Comparison of ENCODE assay signal across 20 cellular contexts in genomic region chr18:78240091-78240490, GRCh38.
"Had no signal": no experiment of that assay in that cellular context is flagged by ENCODE, and none has a peak within 500 bp of the region (broad histone marks: within the 10 kb centered on the region; RNA-seq: fewer than 3 reads in every experiment).

No MANE protein-coding gene starts in this region.

- H3K4me3 Mint-ChIP-seq: memory B cell; naive thymus-derived CD8-positive, alpha-beta T cell; nephron progenitor cell; stimulated activated effector memory CD8-positive, alpha-beta T cell treated with anti-CD3 and anti-CD28 coated beads, Interleukin-12 subunit alpha, Interleukin-12 subunit beta, amount 100 ng/mL, for 72 hours; stimulated activated naive CD8-positive, alpha-beta T cell treated with anti-CD3 and anti-CD28 coated beads, Interleukin-15, Interleukin-2, amounts not matched to agents 100 ng/mL and 50 ng/mL, for 24 hours had no signal

- DNase-seq: islet precursor cell; left ventricle myocardium superior; midbrain; mucosa of descending colon; naive thymus-derived CD8-positive, alpha-beta T cell; nucleus accumbens; pancreas; posterior cingulate gyrus; sigmoid colon; small intestine; spleen; stimulated activated CD4-positive, alpha-beta T cell treated with anti-CD3 and anti-CD28 coated beads, Interleukin-4, amount 100 ng/mL, for 24 hours; stimulated activated naive CD4-positive, alpha-beta T cell; tibial artery; trophoblast cell; upper lobe of right lung had no signal

- H3K27ac Mint-ChIP-seq: memory B cell; naive thymus-derived CD8-positive, alpha-beta T cell; stimulated activated effector memory CD8-positive, alpha-beta T cell treated with anti-CD3 and anti-CD28 coated beads, Interleukin-12 subunit alpha, Interleukin-12 subunit beta, amount 100 ng/mL, for 72 hours; stimulated activated naive CD8-positive, alpha-beta T cell treated with anti-CD3 and anti-CD28 coated beads, Interleukin-15, Interleukin-2, amounts not matched to agents 100 ng/mL and 50 ng/mL, for 24 hours had no signal

- H3K27me3 Mint-ChIP-seq: memory B cell; stimulated activated naive CD8-positive, alpha-beta T cell treated with anti-CD3 and anti-CD28 coated beads, Interleukin-15, Interleukin-2, amounts not matched to agents 100 ng/mL and 50 ng/mL, for 24 hours had no signal

- H3K36me3 Mint-ChIP-seq: memory B cell; naive thymus-derived CD8-positive, alpha-beta T cell; stimulated activated effector memory CD8-positive, alpha-beta T cell treated with anti-CD3 and anti-CD28 coated beads, Interleukin-12 subunit alpha, Interleukin-12 subunit beta, amount 100 ng/mL, for 72 hours had no signal
